In the genomic region with DNA sequence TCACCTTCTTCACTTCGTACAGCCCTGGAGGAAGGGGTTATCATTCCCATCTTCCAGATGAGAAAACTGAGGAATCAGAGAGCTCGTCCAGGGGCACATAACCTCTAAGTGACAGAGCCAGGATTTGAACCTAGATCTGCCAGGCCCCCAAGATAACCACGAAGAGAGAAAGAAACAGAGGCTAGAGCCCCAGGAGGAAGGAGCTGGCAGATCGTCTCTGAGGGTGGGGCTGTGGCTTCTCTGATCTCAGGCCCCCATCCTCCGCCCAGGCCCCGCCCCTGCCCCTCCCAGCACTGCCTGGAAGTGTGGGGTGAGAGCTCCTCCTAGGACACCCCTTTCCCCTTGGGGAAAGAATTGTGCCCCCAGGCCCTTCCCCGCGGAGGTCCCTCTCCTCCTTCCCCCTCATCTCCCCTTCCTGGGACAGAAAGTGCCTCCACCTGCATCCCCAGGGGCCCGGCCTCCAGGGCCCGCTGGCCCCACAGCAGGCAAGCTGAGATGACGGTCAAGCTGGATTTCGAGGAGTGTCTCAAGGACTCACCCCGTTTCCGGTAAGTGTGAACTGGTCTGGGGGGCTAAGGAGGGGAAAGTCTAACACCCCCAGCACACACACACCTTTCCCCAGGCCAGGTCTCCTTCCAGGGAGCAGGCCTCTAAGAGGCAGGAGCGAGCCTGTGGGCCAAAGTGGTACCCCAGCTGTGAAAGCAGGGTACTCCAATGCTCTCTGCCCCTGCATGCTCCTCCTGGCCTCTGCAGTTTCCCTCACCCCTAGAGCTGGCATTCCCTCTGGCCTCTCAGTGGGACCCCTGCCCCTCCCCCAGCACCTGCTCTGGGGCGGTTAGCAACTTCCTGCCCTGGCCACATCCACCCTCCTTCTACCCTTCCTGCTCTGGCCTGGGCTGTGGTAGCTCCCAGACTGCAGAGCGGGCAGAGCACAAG, we compare ENCODE assay signal across 9 cellular contexts. TPM values are rescaled to one million over a fixed set of nuclear protein-coding genes. Genes with fewer than 3 reads are reported as not detected.
DNase-seq lines count a peak whose midpoint lies in the region; ATAC-seq and TF ChIP-seq lines count a peak whose summit lies in the region.
"Had no signal": no experiment of that assay in that cellular context is flagged by ENCODE, and none has a peak within 500 bp of the region (broad histone marks: within the 10 kb centered on the region; RNA-seq: fewer than 3 reads in every experiment).

ACAP1 (plus strand) TSS at position 290 of the 936 bp plus-strand sequence; CDS start at position 496, 206 bp downstream.

- ATAC-seq in GM18502 (IDR thresholded peaks at IDR 0.05; ENCODE audit: poor library complexity, unreplicated experiment) = peak; percentile 67
- ATAC-seq in HG03439 (IDR thresholded peaks at IDR 0.05; ENCODE audit: unreplicated experiment) = peak; percentile 50

- intact Hi-C loops in esophagus squamous epithelium (cut with DNase I) = no loop called here

- peak within 1 kb of the TSS; percentile 11 to 57 (median 37) for H3K4me3 ChIP-seq in esophagus squamous epithelium

- peak; percentile 89 for DNase-seq in activated CD4-positive, alpha-beta T cell treated with anti-CD3 and anti-CD28 coated beads for 48 hours
- DNase-seq in esophagus squamous epithelium (lab: John Stamatoyannopoulos, UW) (no peak), anterior cingulate cortex (lab: John Stamatoyannopoulos, UW) (no peak), SHP77 treated with DMSO at 0.1 percent for 48 hours (lab: John Stamatoyannopoulos, UW) (no peak), hypothalamus (lab: John Stamatoyannopoulos, UW) (no peak)
- peak; percentile 85 to 93 for DNase-seq in stimulated activated CD4-positive, alpha-beta T cell treated with anti-CD3 and anti-CD28 coated beads, Interleukin-2, amount 100 ng/mL, for 24 hours

- 18 to 38% methylated on average over 5 to 8 of the region's 17 CpGs for WGBS in esophagus squamous epithelium, 2 donors

- H3K27me3 ChIP-seq in esophagus squamous epithelium = peaks cover 0 to 51% (median 0%) of the 10 kb centered on the region in 4 donors

- no peak for TF ChIP-seq CTCF in esophagus squamous epithelium (IDR thresholded peaks at IDR 0.05)

- peaks cover 0 to 9% (median 0%) of the 10 kb centered on the region in 3 donors for H3K4me1 ChIP-seq in esophagus squamous epithelium

- H3K36me3 ChIP-seq in esophagus squamous epithelium = no peaks in the 10 kb centered on the region

- H3K9me3 ChIP-seq in esophagus squamous epithelium = no peaks in the 10 kb centered on the region

- peak within 1 kb of the TSS; percentile 24 to 59 (median 48) for H3K27ac ChIP-seq in esophagus squamous epithelium

- TF ChIP-seq POLR2A in esophagus squamous epithelium (IDR thresholded peaks at IDR 0.05) = no peak

RNA-seq across cellular contexts. Expression of gene ACAP1, which starts in this region (rescaled TPM):
- 1 to 10 TPM; 3.2 to 5.5 (median 3.8) TPM for total RNA-seq in esophagus squamous epithelium
- total RNA-seq: myocyte had no signal

Comparison
In these comparisons a context has a peak if more than half of its experiments do, and no peak if none do; other contexts are left out.
1. DNase-seq: peak in activated CD4-positive, alpha-beta T cell treated with anti-CD3 and anti-CD28 coated beads for 48 hours (single experiment) and stimulated activated CD4-positive, alpha-beta T cell treated with anti-CD3 and anti-CD28 coated beads, Interleukin-2, amount 100 ng/mL, for 24 hours (2 of 2); none in esophagus squamous epithelium (single experiment), anterior cingulate cortex (0 of 58), SHP77 treated with DMSO at 0.1 percent for 48 hours (single experiment) and hypothalamus (0 of 51).